ENCODE assay signal across 2 cellular contexts in genomic region chr1:208213786-208214185, GRCh38.
TF ChIP-seq lines count a peak whose summit lies in the region.

No MANE protein-coding gene starts in this region.

TF ChIP-seq in liver, 16 proteins besides CTCF, POLR2A, EP300 and RAD21:
- TF ChIP-seq RXRA (IDR thresholded peaks at IDR 0.05) (peak in 1 of 2 donors; percentile 4), NR2F2 (IDR thresholded peaks at IDR 0.05) (peak; percentile 57), EGR1 (IDR thresholded peaks at IDR 0.05; ENCODE audit: low read depth in 2 of 2) (peak in 1 of 2 donors; percentile 26), FOXA2 (IDR thresholded peaks at IDR 0.05) (no peak), GABPA (IDR thresholded peaks at IDR 0.05 in 1 of 2, conservative IDR thresholded peaks at IDR 0.05 in 1 of 2) (no peak), MAX (IDR thresholded peaks at IDR 0.05) (peak; percentile 68)

TF ChIP-seq in HepG2, 621 proteins besides CTCF, POLR2A, EP300 and RAD21:
- TF ChIP-seq PAX8 (CRISPR knock-in tag; IDR thresholded peaks at IDR 0.05; ENCODE audit: borderline replicate concordance) (no peak), AGO2 (optimal IDR thresholded peaks at IDR 0.05; ENCODE audit: low read depth, low read length) (no peak), NR2F6 (IDR thresholded peaks at IDR 0.05) (no peak), NR2F6 (CRISPR knock-in tag; IDR thresholded peaks at IDR 0.05) (no peak), SPEN (CRISPR knock-in tag; IDR thresholded peaks at IDR 0.05; ENCODE audit: low read depth) (no peak), GABPB1 (CRISPR knock-in tag; IDR thresholded peaks at IDR 0.05) (no peak), ZNF224 (CRISPR knock-in tag; IDR thresholded peaks at IDR 0.05) (no peak), ZSCAN20 (CRISPR knock-in tag; IDR thresholded peaks at IDR 0.05; ENCODE audit: borderline replicate concordance) (no peak), ZBTB7B (CRISPR knock-in tag; IDR thresholded peaks at IDR 0.05) (no peak), DZIP1 (CRISPR knock-in tag; IDR thresholded peaks at IDR 0.05) (no peak), GZF1 (CRISPR knock-in tag; IDR thresholded peaks at IDR 0.05) (no peak), ATF1 (CRISPR knock-in tag; IDR thresholded peaks at IDR 0.05) (no peak), ZNF672 (CRISPR knock-in tag; IDR thresholded peaks at IDR 0.05) (no peak), PBX2 (CRISPR knock-in tag; IDR thresholded peaks at IDR 0.05) (no peak), USF2 (IDR thresholded peaks at IDR 0.05; ENCODE audit: low read depth, low read length) (no peak), USF2 (CRISPR knock-in tag; IDR thresholded peaks at IDR 0.05; ENCODE audit: borderline replicate concordance) (no peak), ETV6 (CRISPR knock-in tag; conservative IDR thresholded peaks at IDR 0.05) (no peak)
